ENCODE assay signal across 26 cellular contexts in the genomic region with DNA sequence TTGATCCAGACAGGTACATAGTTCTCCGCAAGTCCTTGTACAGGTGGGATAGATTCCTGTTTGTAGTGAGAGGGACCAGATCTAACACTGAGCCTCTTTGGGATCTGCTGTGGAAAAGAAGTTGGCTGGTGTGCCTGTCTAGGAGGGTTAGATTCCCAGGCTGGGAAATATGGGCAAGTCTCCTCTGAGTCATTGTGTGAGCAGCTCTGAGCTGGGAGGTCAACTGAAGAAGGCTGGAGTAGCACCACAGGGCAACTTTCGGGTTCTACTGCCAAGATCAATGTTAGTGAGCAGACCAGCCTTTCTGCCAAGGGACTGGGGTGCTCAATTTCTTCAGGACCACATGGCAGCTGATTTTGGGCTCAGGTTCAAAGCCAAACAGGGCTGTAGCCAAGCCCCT. TPM values are rescaled to one million over a fixed set of nuclear protein-coding genes. Genes with fewer than 3 reads are reported as not detected.
DNase-seq lines count a peak whose midpoint lies in the region; ATAC-seq, FAIRE-seq and TF ChIP-seq lines count a peak whose summit lies in the region.
"Had no signal": no experiment of that assay in that cellular context is flagged by ENCODE, and none has a peak within 500 bp of the region (broad histone marks: within the 10 kb centered on the region; RNA-seq: fewer than 3 reads in every experiment).

No MANE protein-coding gene starts in this region.

- TF ChIP-seq CTCF in HFFc6 (IDR thresholded peaks at IDR 0.05): no peak
- TF ChIP-seq CTCF in bronchial epithelial cell (IDR thresholded peaks at IDR 0.05; ENCODE audit: insufficient read depth, low read length, severe bottlenecking): no peak
- TF ChIP-seq CTCF in osteoblast (IDR thresholded peaks at IDR 0.05; ENCODE audit: extremely low read depth, low read depth, low read length): no peak

- no peak overlapping the region for H3K27ac ChIP-seq in osteoblast (ENCODE audit: low read depth, low read length)
- H3K27ac ChIP-seq: BLaER1 treated with 17β-estradiol and CSF1 and Interleukin-3, amounts not matched to agents 10 nM and 100 nM; KMS-11; SJCRH30 had no signal

- ATAC-seq in HG03039 (IDR thresholded peaks at IDR 0.05; ENCODE audit: unreplicated experiment) (no peak), GM19397 (IDR thresholded peaks at IDR 0.05; ENCODE audit: unreplicated experiment) (no peak)
- ATAC-seq: Right ventricle myocardium inferior, SK-N-SH treated with all-trans-retinoic acid at 6 μM for 48 hours had no signal

- H3K4me1 ChIP-seq in osteoblast (ENCODE audit: insufficient read depth, low read length): peaks cover 6% of the 10 kb centered on the region
- H3K4me1 ChIP-seq: BLaER1 treated with 17β-estradiol and CSF1 and Interleukin-3, amounts not matched to agents 10 nM and 100 nM; SJCRH30 had no signal

- FAIRE-seq in bronchial epithelial cell (lab: Jason Lieb, UNC): peak; percentile 88
- FAIRE-seq: GM12892 had no signal

- H2AFZ ChIP-seq in osteoblast (ENCODE audit: low read length): no peak overlapping the region

- H3K36me3 ChIP-seq in bronchial epithelial cell (ENCODE audit: control insufficient read depth, insufficient read depth, low read length): no peaks in the 10 kb centered on the region
- H3K36me3 ChIP-seq in osteoblast (ENCODE audit: insufficient read depth, low read length): no peaks in the 10 kb centered on the region
- H3K36me3 ChIP-seq: BLaER1 treated with 17β-estradiol and CSF1 and Interleukin-3, amounts not matched to agents 10 nM and 100 nM; SJCRH30 had no signal

- H3K4me3 ChIP-seq in bronchial epithelial cell (ENCODE audit: low read depth, low read length): no peak overlapping the region
- H3K4me3 ChIP-seq in osteoblast (ENCODE audit: insufficient read depth, low read length): no peak overlapping the region
- H3K4me3 ChIP-seq: BLaER1 treated with 17β-estradiol and CSF1 and Interleukin-3, amounts not matched to agents 10 nM and 100 nM; SJCRH30 had no signal

- no peaks in the 10 kb centered on the region; the same call in 1 of the 2 replicates for H3K27me3 Mint-ChIP-seq in HFFc6 (ENCODE audit: insufficient read depth)

- DNase-seq in EH (ENCODE audit: low read depth) (peak; percentile 46), HFFc6 (peak; percentile 5), bronchial epithelial cell (ENCODE audit: low read depth) (peak; percentile 29), osteoblast (ENCODE audit: insufficient read length, low spot score, missing footprints) (peak; percentile 59), C1 segment of cervical spinal cord (lab: John Stamatoyannopoulos, UW) (no peak), posterior vena cava (ENCODE audit: low spot score) (no peak)
- DNase-seq: AML-193; CD4-positive, alpha-beta memory T cell; COR-L47; DMS53; NCI-H1092; NCI-H1417 treated with DMSO at 0.1 percent for 48 hours; NCI-H1694 treated with DMSO at 0.1 percent for 48 hours; NCI-H2081; NCI-H2171; NCI-H524; NCI-H748 treated with DMSO at 0.1 percent for 48 hours; SJCRH30 had no signal

- H3K36me3 Mint-ChIP-seq in HFFc6 (ENCODE audit: low read depth): peaks cover 13% of the 10 kb centered on the region
- H3K36me3 Mint-ChIP-seq: CD4-positive, alpha-beta memory T cell; IgD-negative memory B cell had no signal

- H3K79me2 ChIP-seq in osteoblast (ENCODE audit: insufficient read depth, low read length): no peaks in the 10 kb centered on the region

- H3K4me1 Mint-ChIP-seq in HFFc6 (ENCODE audit: low read depth): no peaks in the 10 kb centered on the region; the same call in 1 of the 2 replicates
- H3K4me1 Mint-ChIP-seq: CD4-positive, alpha-beta memory T cell; IgD-negative memory B cell had no signal

- peaks cover 19% of the 10 kb centered on the region for H3K9me3 Mint-ChIP-seq in HFFc6

- H3K4me3 Mint-ChIP-seq in HFFc6: no peak overlapping the region
- H3K4me3 Mint-ChIP-seq: CD4-positive, alpha-beta memory T cell; IgD-negative memory B cell had no signal

- intact Hi-C loops in posterior vena cava (cut with DNase I): no loop called here

- no peak overlapping the region for H3K4me2 ChIP-seq in osteoblast (ENCODE audit: insufficient read depth, low read length)
- H3K4me2 ChIP-seq: BLaER1 treated with 17β-estradiol and CSF1 and Interleukin-3, amounts not matched to agents 10 nM and 100 nM; KMS-11 had no signal

- H3K27me3 ChIP-seq in bronchial epithelial cell (ENCODE audit: control insufficient read depth, insufficient read depth, low read length) (no peaks in the 10 kb centered on the region), osteoblast (ENCODE audit: insufficient read depth, low read length) (no peaks in the 10 kb centered on the region)
- H3K27me3 ChIP-seq: BLaER1 treated with 17β-estradiol and CSF1 and Interleukin-3, amounts not matched to agents 10 nM and 100 nM; SJCRH30 had no signal

- H4K20me1 ChIP-seq in osteoblast (ENCODE audit: insufficient read depth, low read length): no peaks in the 10 kb centered on the region
- H4K20me1 ChIP-seq: BLaER1 treated with 17β-estradiol and CSF1 and Interleukin-3, amounts not matched to agents 10 nM and 100 nM had no signal

- peaks cover 3% of the 10 kb centered on the region for H3K9me3 ChIP-seq in osteoblast (ENCODE audit: low read depth, low read length)
- H3K9me3 ChIP-seq: SJCRH30 had no signal

- no peak overlapping the region for H3K27ac Mint-ChIP-seq in HFFc6
- H3K27ac Mint-ChIP-seq: CD4-positive, alpha-beta memory T cell; IgD-negative memory B cell had no signal

RNA-seq across cellular contexts. Expression of gene CLDN1, which starts 33.4 kb away (rescaled TPM):
- total RNA-seq in HFFc6 (2021; fragmentation: NEBNext Ultra II Directional; extraction: Animal tissue kit (Norgen Biotek cat#: 25700)): under 1 TPM; 0.61 to 0.85 (median 0.79) TPM
- total RNA-seq in bronchial epithelial cell: 26.6 and 73.2 TPM in 2 replicates
- 0.29 and 1.1 TPM in 2 replicates for total RNA-seq in osteoblast
- 1 to 10 TPM in 1 of 2 donors, under 1 TPM in 1; 0.46 to 1.1 TPM for total RNA-seq in posterior vena cava
- total RNA-seq: CD4-positive, alpha-beta memory T cell had no signal

Comparison
In these comparisons a context has a peak if more than half of its experiments do, and no peak if none do; other contexts are left out.
1. DNase-seq: peak in EH (single experiment), HFFc6 (single experiment), bronchial epithelial cell (single experiment) and osteoblast (single experiment); none in C1 segment of cervical spinal cord (0 of 14) and posterior vena cava (single experiment).
2. RNA of gene CLDN1, which starts 33.4 kb away (total RNA-seq): 26.6 to 73.2 TPM in bronchial epithelial cell; 0.46 to 1.1 TPM in posterior vena cava, 0.29 to 1.1 TPM in osteoblast and 0.61 to 0.85 TPM in HFFc6; every median in the first group is over 10 times any median in the second.